ENCODE assay signal across 1 cellular context in the genomic region with DNA sequence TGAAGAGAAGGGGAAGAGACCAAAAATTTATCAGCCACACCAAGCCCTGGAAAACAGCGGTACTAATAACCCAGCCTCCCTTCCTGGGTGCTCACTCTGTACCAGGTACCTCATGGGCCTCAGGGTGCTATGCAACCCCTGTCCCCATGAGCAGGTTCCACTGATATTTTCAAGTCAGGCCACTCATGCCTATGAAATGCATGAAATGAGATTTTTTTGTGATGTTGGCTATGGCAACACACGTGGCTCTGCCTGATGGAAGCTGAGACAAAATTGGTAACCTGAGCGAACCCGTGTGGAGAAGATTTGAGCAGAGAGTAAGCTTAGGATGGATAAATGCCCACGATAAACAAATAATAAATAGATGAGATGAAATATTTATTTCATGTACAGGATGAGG.
TF ChIP-seq lines count a peak whose summit lies in the region.

No MANE protein-coding gene starts in this region.

TF ChIP-seq in IMR-90, 13 proteins besides CTCF, POLR2A, EP300 and RAD21 (continued from another document):
- TF ChIP-seq MAZ (IDR thresholded peaks at IDR 0.05; ENCODE audit: borderline replicate concordance, low read depth, low read length) (no peak), RCOR1 (IDR thresholded peaks at IDR 0.05; ENCODE audit: insufficient replicate concordance, low read length) (no peak)
